8 cellular contexts compared by ENCODE assay signal in the genomic region with DNA sequence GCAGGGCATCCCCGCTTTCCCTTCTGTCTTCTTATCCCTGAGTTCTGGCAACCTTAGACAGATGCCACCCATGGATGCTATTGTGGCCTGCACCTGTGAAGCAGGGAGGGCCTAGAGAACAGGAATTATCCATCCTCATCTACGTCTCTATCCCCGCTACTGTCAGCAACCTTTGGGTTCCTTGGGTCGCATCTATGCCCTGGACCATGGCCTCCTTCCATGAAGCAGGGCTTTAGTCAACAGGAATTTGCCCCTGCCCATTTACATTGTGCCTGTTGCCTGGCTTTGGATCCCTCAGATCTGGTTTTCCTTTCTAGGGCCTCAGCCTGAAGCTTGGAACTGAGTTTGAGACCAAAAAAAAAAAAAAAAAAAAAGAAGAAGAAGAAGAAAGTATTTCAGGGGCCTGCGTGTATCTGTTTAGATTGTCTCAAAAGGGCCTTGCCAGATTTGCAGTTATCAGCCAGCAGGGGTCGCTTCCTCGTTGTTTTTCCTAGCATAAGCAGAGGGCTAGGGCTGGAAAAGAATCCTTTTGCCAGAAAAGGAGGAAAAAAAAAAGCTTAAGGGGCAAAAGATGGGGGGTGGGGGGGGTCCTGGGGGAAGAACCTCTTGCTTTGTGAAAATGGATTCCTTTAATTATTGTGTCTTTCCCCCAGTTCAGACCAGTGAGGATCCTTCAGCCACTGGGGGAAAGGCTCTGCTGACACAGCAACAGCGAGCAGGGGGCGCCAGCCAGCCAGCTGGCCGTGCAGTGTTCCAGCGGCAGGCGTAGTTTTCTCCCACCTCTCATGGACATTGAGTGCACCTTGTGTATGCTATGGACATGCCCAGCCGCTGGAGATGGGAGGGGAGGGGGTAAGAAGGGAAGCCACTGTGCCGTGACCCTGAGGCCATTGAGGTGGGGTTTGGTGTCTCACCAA.
DNase-seq lines count a peak whose midpoint lies in the region; ATAC-seq, FAIRE-seq and TF ChIP-seq lines count a peak whose summit lies in the region.

No MANE protein-coding gene starts in this region.

- H3K27me3 ChIP-seq in mammary epithelial cell (ENCODE audit: insufficient read depth, low read length) (no peaks in the 10 kb centered on the region), HepG2 (ENCODE audit: control insufficient read depth in 1 of 2, insufficient read depth in 2 of 2, low read length in 2 of 2) (peaks cover 0 to 3% of the 10 kb centered on the region in 2 experiments; a peak in 1 of 5 replicates), aorta (ENCODE audit: control insufficient read depth in 1 of 2, insufficient read depth in 2 of 2, low read length in 1 of 2) (no peaks in the 10 kb centered on the region)

- H3K27ac ChIP-seq in mammary epithelial cell (ENCODE audit: insufficient read depth, low read depth, low read length) (no peak overlapping the region), HepG2 (ENCODE audit: extremely low read length, insufficient read depth, low read length) (no peak overlapping the region), aorta (ENCODE audit: low read depth in 1 of 2, low read length in 2 of 2) (no peak overlapping the region)

- H3K4me1 ChIP-seq in mammary epithelial cell (ENCODE audit: insufficient read depth, low read length) (no peaks in the 10 kb centered on the region), HepG2 (ENCODE audit: insufficient read depth, low read length) (peaks cover 6% of the 10 kb centered on the region; the same call in 1 of the 2 replicates), aorta (ENCODE audit: control insufficient read depth in 1 of 2, insufficient read depth in 2 of 2, low read length in 2 of 2) (no peaks in the 10 kb centered on the region)

- H4K20me1 ChIP-seq in mammary epithelial cell (ENCODE audit: insufficient read depth, low read length) (no peaks in the 10 kb centered on the region), HepG2 (ENCODE audit: insufficient read depth, low read length) (no peaks in the 10 kb centered on the region)

- no peak overlapping the region for H3K27ac Mint-ChIP-seq in activated naive CD4-positive, alpha-beta T cell treated with anti-CD3 and anti-CD28 coated beads for 36 hours

- dilution Hi-C loops in mammary epithelial cell (cut with HindIII; ENCODE audit: low sequenced_read_pairs), result no loop called here

- H3K36me3 ChIP-seq in mammary epithelial cell (ENCODE audit: insufficient read depth, low read length) (no peaks in the 10 kb centered on the region), HepG2 (replicated peaks in 1 of 2; ENCODE audit: control insufficient read depth in 1 of 2, insufficient read depth in 2 of 2, low read length in 2 of 2) (no peaks in the 10 kb centered on the region), aorta (ENCODE audit: control insufficient read depth in 1 of 2, insufficient read depth in 2 of 2, low read length in 1 of 2) (no peaks in the 10 kb centered on the region)

- TF ChIP-seq EP300 in HepG2 (IDR thresholded peaks at IDR 0.05; ENCODE audit: low read depth in 2 of 2, low read length in 2 of 2), result no peak
- TF ChIP-seq EP300 in HepG2 (CRISPR knock-in tag; IDR thresholded peaks at IDR 0.05; ENCODE audit: borderline replicate concordance), result no peak

- H2AFZ ChIP-seq in mammary epithelial cell (ENCODE audit: low read depth, low read length) (no peak overlapping the region), HepG2 (ENCODE audit: low read length) (no peak overlapping the region)

- POLR2A ChIA-PET in HepG2 (lab: Yijun Ruan, JAX), result no interaction called here

- 0 out of 2 replicates have a peak, but pooled peaks have one; percentile 19 for TF ChIP-seq RAD21 in HepG2 (CRISPR knock-in tag; IDR thresholded peaks at IDR 0.05)

- no peak for TF ChIP-seq POLR2A in HepG2 (IDR thresholded peaks at IDR 0.05; ENCODE audit: insufficient read depth in 1 of 2, low read depth in 2 of 2, low read length in 2 of 2)
- no peak for TF ChIP-seq POLR2A in GM18505 (IDR thresholded peaks at IDR 0.05; ENCODE audit: borderline replicate concordance, extremely low read depth, insufficient read depth, insufficient read length)

- in situ Hi-C loops in mammary epithelial cell (cut with MboI; ENCODE audit: low sequenced_read_pairs in 2 of 2), result loop anchor here in 1 of 2 donors (5.0 kb wide), 1 partner anchor 141 kb away; no protein-coding TSS in a partner anchor
- in situ Hi-C loops in HepG2 (cut with HindIII; ENCODE audit: extremely low pct_ligation_motif_present, low pct_unique_long_range_greater_than_20kb), result loop anchor here (5.0 kb wide), 1 partner anchor 146 kb away; the partner anchor contains the start of gene CFAP100

- BruUV-seq in mammary epithelial cell (replicated peaks; lab: Mats Ljungman, UMichigan) (no TSS peak), HepG2 (replicated peaks; lab: Mats Ljungman, UMichigan) (no TSS peak)

- H3K79me2 ChIP-seq in mammary epithelial cell (ENCODE audit: insufficient read depth, low read length) (no peaks in the 10 kb centered on the region), HepG2 (ENCODE audit: insufficient read depth, low read length) (no peaks in the 10 kb centered on the region)

- H3K9me3 ChIP-seq in mammary epithelial cell (replicated peaks; ENCODE audit: insufficient read depth, low read length), result peaks cover 6% of the 10 kb centered on the region
- H3K9me3 ChIP-seq in HepG2 (ENCODE audit: low read length), result 0 out of 2 replicates have a peak, but pooled peaks cover 5% of the 10 kb centered on the region
- H3K9me3 ChIP-seq in aorta (ENCODE audit: control insufficient read depth, low read length), result no peaks in the 10 kb centered on the region

- H3K9ac ChIP-seq in mammary epithelial cell (ENCODE audit: insufficient read depth, low read length), result no peak overlapping the region
- no peak overlapping the region for H3K9ac ChIP-seq in HepG2 (ENCODE audit: insufficient read depth, low read depth, low read length)

- CTCF ChIA-PET in activated naive CD4-positive, alpha-beta T cell treated with anti-CD3 and anti-CD28 coated beads for 36 hours (lab: Charles Lee), result interaction anchor here (0.6 to 2.0 kb wide), 9 partner anchors 23 to 684 kb away, joined by 3 to 11 read pairs (median 4); no protein-coding TSS in a partner anchor
- CTCF ChIA-PET in mammary epithelial cell (lab: Charles Lee; ENCODE audit: low non-redundant PET) (interaction anchor here (0.6 kb wide), 3 partner anchors 111 to 722 kb away, joined by 4 to 5 read pairs (median 4); partner anchors contain the start of gene KLF15), HepG2 (lab: Yijun Ruan, JAX; ENCODE audit: low intra/inter-chr PET ratio, low total read pairs) (interaction anchor here (0.9 to 2.5 kb wide), 3 partner anchors 111 to 145 kb away, joined by 4 to 42 read pairs (median 5); no protein-coding TSS in a partner anchor)

- H3K9me3 Mint-ChIP-seq in activated naive CD4-positive, alpha-beta T cell treated with anti-CD3 and anti-CD28 coated beads for 36 hours, result peaks cover 3% of the 10 kb centered on the region

- H3K4me3 ChIP-seq in mammary epithelial cell (replicated peaks in 1 of 3; ENCODE audit: insufficient read depth in 1 of 3, low read depth in 2 of 3, low read length in 3 of 3), result no peak overlapping the region
- peak overlapping the region in 1 of 3 experiments; percentile 4; a peak in 1 of 6 replicates for H3K4me3 ChIP-seq in HepG2 (replicated peaks in 1 of 3; ENCODE audit: insufficient read depth in 1 of 3, low read depth in 2 of 3, low read length in 3 of 3)
- no peak overlapping the region for H3K4me3 ChIP-seq in aorta (ENCODE audit: low read length in 2 of 2)

- ATAC-seq in HepG2 (peak; percentile 98), aorta (ENCODE audit: low FRiP score) (peak; percentile 76), GM18861 (IDR thresholded peaks at IDR 0.05; ENCODE audit: unreplicated experiment) (no peak), GM18505 (IDR thresholded peaks at IDR 0.05; ENCODE audit: unreplicated experiment) (no peak)

- no peaks in the 10 kb centered on the region for H3K4me1 Mint-ChIP-seq in activated naive CD4-positive, alpha-beta T cell treated with anti-CD3 and anti-CD28 coated beads for 36 hours (ENCODE audit: low read depth)

- TF ChIP-seq CTCF in mammary epithelial cell (conservative IDR thresholded peaks at IDR 0.05 in 1 of 2, IDR thresholded peaks at IDR 0.05 in 1 of 2; ENCODE audit: extremely low read depth in 1 of 2, insufficient read depth in 1 of 2, low read depth in 1 of 2, low read length in 2 of 2) (peak; percentile 56 to 73), HepG2 (CRISPR knock-in tag; IDR thresholded peaks at IDR 0.05) (peak; percentile 77)

- WGBS in mammary epithelial cell (ENCODE audit: low coverage, missing lambda C conversion rate), result 62% methylated on average over 10 of the region's 14 CpGs
- 5% methylated on average over 11 of the region's 14 CpGs for WGBS in HepG2 (ENCODE audit: low lambda C conversion rate)
- 49 to 57% methylated on average over 14 of the region's 14 CpGs for WGBS in aorta, 2 donors

- H3K27me3 Mint-ChIP-seq in activated naive CD4-positive, alpha-beta T cell treated with anti-CD3 and anti-CD28 coated beads for 36 hours (ENCODE audit: low read depth), result peaks cover 9% of the 10 kb centered on the region

- no peak overlapping the region for H3K4me3 Mint-ChIP-seq in activated naive CD4-positive, alpha-beta T cell treated with anti-CD3 and anti-CD28 coated beads for 36 hours

- intact Hi-C loops in activated naive CD4-positive, alpha-beta T cell treated with anti-CD3 and anti-CD28 coated beads for 36 hours (cut with micrococcal nuclease), result loop anchor here (1.0 kb wide), 1 partner anchor 143 kb away; no protein-coding TSS in a partner anchor
- intact Hi-C loops in mammary epithelial cell (cut with micrococcal nuclease), result loop anchor here (1.0 to 10.0 kb wide), 4 partner anchors 48 to 321 kb away; no protein-coding TSS in a partner anchor
- intact Hi-C loops in HepG2 (cut with micrococcal nuclease; ENCODE audit: unreplicated experiment), result loop anchor here (1.0 kb wide), 1 partner anchor 112 kb away; no protein-coding TSS in a partner anchor
- intact Hi-C loops in aorta (cut with DNase I), result loop anchor here in 1 of 2 donors (1.0 to 5.0 kb wide), 2 partner anchors 109 to 143 kb away; no protein-coding TSS in a partner anchor

- no peak for FAIRE-seq in HepG2 (lab: Jason Lieb, UNC)

- H3K4me2 ChIP-seq in mammary epithelial cell (ENCODE audit: insufficient read depth, low read depth, low read length), result no peak overlapping the region
- peak overlapping the region; percentile 51 for H3K4me2 ChIP-seq in HepG2 (ENCODE audit: low read depth, low read length)

- peak; percentile 60 for DNase-seq in activated naive CD4-positive, alpha-beta T cell treated with anti-CD3 and anti-CD28 coated beads for 36 hours
- no peak for DNase-seq in activated naive CD4-positive, alpha-beta T cell treated with anti-CD3 and anti-CD28 coated beads, Interleukin-2, amount 50 U/mL, for 16 hours
- DNase-seq in NCI-H526 (lab: John Stamatoyannopoulos, UW) (peak; percentile 36 to 78), mammary epithelial cell (no peak), HepG2 (ENCODE audit: low spot score) (peak; percentile 48), aorta (peak in 1 of 2 donors; percentile 79)

- H3K36me3 Mint-ChIP-seq in activated naive CD4-positive, alpha-beta T cell treated with anti-CD3 and anti-CD28 coated beads for 36 hours (ENCODE audit: low read depth), result no peaks in the 10 kb centered on the region

TF ChIP-seq in HepG2, 621 proteins besides CTCF, POLR2A, EP300 and RAD21 (continues in another document):
- TF ChIP-seq SALL1 (CRISPR knock-in tag; IDR thresholded peaks at IDR 0.05), result 0 out of 2 replicates have a peak, but pooled peaks have one; percentile 25
- peak; percentile 27 for TF ChIP-seq YY1 (IDR thresholded peaks at IDR 0.05; ENCODE audit: insufficient read depth, insufficient replicate concordance, low read depth, low read length)

Comparison
In these comparisons a context has a peak if more than half of its experiments do, and no peak if none do; other contexts are left out.
1. DNase-seq: peak in activated naive CD4-positive, alpha-beta T cell treated with anti-CD3 and anti-CD28 coated beads for 36 hours (single experiment), NCI-H526 (2 of 2) and HepG2 (single experiment); none in activated naive CD4-positive, alpha-beta T cell treated with anti-CD3 and anti-CD28 coated beads, Interleukin-2, amount 50 U/mL, for 16 hours (single experiment) and mammary epithelial cell (single experiment).
2. ATAC-seq: peak in HepG2 (single experiment) and aorta (single experiment); none in GM18861 (single experiment) and GM18505 (single experiment).